Comparison of ENCODE assay signal across 16 cellular contexts in genomic region chr22:25282346-25282670, GRCh38.
A peak's percentile ranks its signal among the peaks of the same experiment; 100 is the strongest.
DNase-seq lines count a peak whose midpoint lies in the region; ATAC-seq and TF ChIP-seq lines count a peak whose summit lies in the region.
"Had no signal": no experiment of that assay in that cellular context is flagged by ENCODE, and none has a peak within 500 bp of the region (broad histone marks: within the 10 kb centered on the region; RNA-seq: fewer than 3 reads in every experiment).

No MANE protein-coding gene starts in this region.

- H3K4me1 Mint-ChIP-seq in progenitor cell of endocrine pancreas (ENCODE audit: low read depth) = peaks cover 9% of the 10 kb centered on the region

- ATAC-seq in body of pancreas = no peak
- ATAC-seq: GM12878 had no signal

- TF ChIP-seq POLR2A in body of pancreas (IDR thresholded peaks at IDR 0.05) = no peak

- H3K4me3 ChIP-seq in WERI-Rb-1 (ENCODE audit: low read depth, low read length) (peak overlapping the region; percentile 63), body of pancreas (no peak overlapping the region)
- H3K4me3 ChIP-seq: GM12878, HAP-1, thoracic aorta had no signal

- H3K27ac ChIP-seq in WERI-Rb-1 (no peak overlapping the region; the same call in 1 of the 2 replicates), body of pancreas (no peak overlapping the region)
- H3K27ac ChIP-seq: esophagus squamous epithelium, thoracic aorta had no signal

- H3K27ac Mint-ChIP-seq in progenitor cell of endocrine pancreas = no peak overlapping the region

- no peaks in the 10 kb centered on the region for H3K36me3 Mint-ChIP-seq in progenitor cell of endocrine pancreas (ENCODE audit: insufficient read depth)

- H3K4me1 ChIP-seq in body of pancreas = peaks cover 10% of the 10 kb centered on the region
- H3K4me1 ChIP-seq: HAP-1 had no signal

- DNase-seq in SKM-1 treated with dmso at 0.1 percent for 144 hours (lab: John Stamatoyannopoulos, UW; ENCODE audit: unreplicated experiment) (peak; percentile 2), SKM-1 (lab: John Stamatoyannopoulos, UW; ENCODE audit: unreplicated experiment) (no peak), WERI-Rb-1 (peak; percentile 18), iPS DF 19.7 (ENCODE audit: low read depth, low spot score) (peak; percentile 12), progenitor cell of endocrine pancreas (ENCODE audit: low spot score, unreplicated experiment) (no peak), NCI-H524 (lab: John Stamatoyannopoulos, UW) (no peak), SIG-M5 treated with dmso at 0.1 percent for 504 hours (lab: John Stamatoyannopoulos, UW; ENCODE audit: unreplicated experiment) (no peak), body of pancreas (no peak)
- DNase-seq: 8988T; activated T-cell treated with anti-CD3 and anti-CD28 coated beads, Interleukin-2, amount 50 U/mL, for 4 hours; central memory CD4-positive, alpha-beta T cell; esophagus squamous epithelium; SHP77 treated with DMSO at 0.1 percent for 48 hours had no signal

- H3K9me3 Mint-ChIP-seq in progenitor cell of endocrine pancreas (ENCODE audit: low read depth) = no peaks in the 10 kb centered on the region
- H3K9me3 Mint-ChIP-seq: activated T-cell treated with anti-CD3 and anti-CD28 coated beads, Interleukin-2, amount 50 U/mL, for 4 hours had no signal

- intact Hi-C loops in body of pancreas (cut with DNase I) = loop anchor here (10.0 kb wide), 1 partner anchor 302 kb away; no protein-coding TSS in a partner anchor

- peak overlapping the region; percentile 80 for H3K4me3 Mint-ChIP-seq in progenitor cell of endocrine pancreas (ENCODE audit: low read depth)
- H3K4me3 Mint-ChIP-seq: activated T-cell treated with anti-CD3 and anti-CD28 coated beads, Interleukin-2, amount 50 U/mL, for 4 hours had no signal

- H3K9me3 ChIP-seq in WERI-Rb-1 (ENCODE audit: severe bottlenecking) = no peaks in the 10 kb centered on the region
- H3K9me3 ChIP-seq in body of pancreas = no peaks in the 10 kb centered on the region
- H3K9me3 ChIP-seq: esophagus squamous epithelium, HAP-1, thoracic aorta had no signal

- WGBS in body of pancreas, 2 donors = 0% methylated on average over 16 to 17 of the region's 17 CpGs

- no peak for TF ChIP-seq CTCF in WERI-Rb-1 (IDR thresholded peaks at IDR 0.05; ENCODE audit: low read depth, low read length)
- no peak for TF ChIP-seq CTCF in progenitor cell of endocrine pancreas (IDR thresholded peaks at IDR 0.05; ENCODE audit: unreplicated experiment)
- no peak for TF ChIP-seq CTCF in body of pancreas (IDR thresholded peaks at IDR 0.05)

- H3K27me3 Mint-ChIP-seq in progenitor cell of endocrine pancreas = peaks cover 61% of the 10 kb centered on the region

- H3K36me3 ChIP-seq in WERI-Rb-1 (no peaks in the 10 kb centered on the region), body of pancreas (replicated peaks in 1 of 2; ENCODE audit: insufficient read depth in 1 of 2, low read depth in 2 of 2) (no peaks in the 10 kb centered on the region)
- H3K36me3 ChIP-seq: esophagus squamous epithelium, HAP-1, thoracic aorta had no signal

- H3K27me3 ChIP-seq in WERI-Rb-1 (ENCODE audit: insufficient read depth, low read depth, severe bottlenecking) (peaks cover 4% of the 10 kb centered on the region), body of pancreas (peaks cover 0 to 10% of the 10 kb centered on the region in 2 donors)

Comparison
In these comparisons a context has a peak if more than half of its experiments do, and no peak if none do; other contexts are left out.
1. DNase-seq: peak in SKM-1 treated with dmso at 0.1 percent for 144 hours (single experiment), WERI-Rb-1 (single experiment) and iPS DF 19.7 (single experiment); none in SKM-1 (single experiment), progenitor cell of endocrine pancreas (single experiment), NCI-H524 (0 of 2), SIG-M5 treated with dmso at 0.1 percent for 504 hours (single experiment) and body of pancreas (0 of 4).